22 cellular contexts compared by ENCODE assay signal in genomic region chr1:185894806-185895205, GRCh38.
DNase-seq lines count a peak whose midpoint lies in the region; FAIRE-seq and TF ChIP-seq lines count a peak whose summit lies in the region.
"Had no signal": no experiment of that assay in that cellular context is flagged by ENCODE, and none has a peak within 500 bp of the region (broad histone marks: within the 10 kb centered on the region; RNA-seq: fewer than 3 reads in every experiment).

No MANE protein-coding gene starts in this region.

- TF ChIP-seq CTCF in ascending aorta (IDR thresholded peaks at IDR 0.05), result no peak
- no peak for TF ChIP-seq CTCF in fibroblast of the aortic adventitia (IDR thresholded peaks at IDR 0.05; ENCODE audit: insufficient read depth, low read length)

- no peak overlapping the region for H2AFZ ChIP-seq in ACC112 (ENCODE audit: low read length, unreplicated experiment)
- H2AFZ ChIP-seq: GM23338, hepatocyte, PC-9 had no signal

- DNase-seq in HS-27A (ENCODE audit: low read depth) (peak; percentile 29), ascending aorta (ENCODE audit: low spot score in 2 of 2) (no peak), fibroblast of the aortic adventitia (ENCODE audit: low read depth) (peak; percentile 57), NCI-H510A treated with DMSO at 0.1 percent for 48 hours (lab: John Stamatoyannopoulos, UW) (no peak), H54 (ENCODE audit: insufficient read length, low spot score) (no peak), HUDEP-2 (lab: John Stamatoyannopoulos, UW; ENCODE audit: unreplicated experiment in 76 of 76) (no peak)
- no peak for DNase-seq in activated naive CD4-positive, alpha-beta T cell (lab: John Stamatoyannopoulos, UW)
- DNase-seq: activated CD4-positive, alpha-beta T cell treated with anti-CD3 and anti-CD28 coated beads, Interleukin-2, amount 10 ng/mL, durations not matched to agents 24 days and 14 days; C1 segment of cervical spinal cord; Calu3; immature natural killer cell; MM.1S; NCI-H1694 treated with DMSO at 0.1 percent for 48 hours; PC-9; stimulated activated CD4-positive, alpha-beta T cell treated with anti-CD3 and anti-CD28 coated beads, Interleukin-1b, Interleukin-23, amount 100 ng/mL, for 48 hours; substantia nigra had no signal

- intact Hi-C loops in ascending aorta (cut with DNase I), result no loop called here

- TF ChIP-seq POLR2A in H54 (IDR thresholded peaks at IDR 0.05; ENCODE audit: low read depth, low read length), result no peak

- peaks cover 26% of the 10 kb centered on the region for H3K4me1 ChIP-seq in ACC112 (ENCODE audit: control insufficient read depth, insufficient read depth, low read length, unreplicated experiment)
- H3K4me1 ChIP-seq in ascending aorta, result peaks cover 0 to 24% of the 10 kb centered on the region in 2 donors
- H3K4me1 ChIP-seq: foreskin keratinocyte had no signal

- H3K27me3 ChIP-seq in ACC112 (ENCODE audit: insufficient read depth, low read length), result no peaks in the 10 kb centered on the region
- H3K27me3 ChIP-seq in ascending aorta, result no peaks in the 10 kb centered on the region
- H3K27me3 ChIP-seq: foreskin keratinocyte, hepatocyte had no signal

- H3K4me3 ChIP-seq in ACC112 (ENCODE audit: low read depth, low read length) (no peak overlapping the region), ascending aorta (no peak overlapping the region), fibroblast of the aortic adventitia (ENCODE audit: low read depth, low read length) (no peak overlapping the region)
- H3K4me3 ChIP-seq: GM23338, hepatocyte, PC-9 had no signal

- FAIRE-seq in H54 (lab: Jason Lieb, UNC), result no peak
- FAIRE-seq: A204.1, endometrium had no signal

- no peaks in the 10 kb centered on the region for H3K9me3 ChIP-seq in ascending aorta

- H3K36me3 ChIP-seq in ACC112 (ENCODE audit: insufficient read depth, low read length), result no peaks in the 10 kb centered on the region
- H3K36me3 ChIP-seq in ascending aorta, result no peaks in the 10 kb centered on the region

- peak overlapping the region; percentile 58 for H3K27ac ChIP-seq in ACC112 (ENCODE audit: low read depth, low read length)
- peak overlapping the region; percentile 17 to 31 for H3K27ac ChIP-seq in ascending aorta
- H3K27ac ChIP-seq: foreskin keratinocyte, hepatocyte, PC-9 had no signal

- no peaks in the 10 kb centered on the region for H3K79me2 ChIP-seq in ACC112 (ENCODE audit: control insufficient read depth, insufficient read depth, low read length, unreplicated experiment)
- H3K79me2 ChIP-seq: hepatocyte had no signal

Comparison
In these comparisons a context has a peak if more than half of its experiments do, and no peak if none do; other contexts are left out.
1. DNase-seq: peak in HS-27A (single experiment) and fibroblast of the aortic adventitia (single experiment); none in ascending aorta (0 of 2), NCI-H510A treated with DMSO at 0.1 percent for 48 hours (single experiment), H54 (single experiment), HUDEP-2 (0 of 76) and activated naive CD4-positive, alpha-beta T cell (0 of 4).